16 cellular contexts compared by ENCODE assay signal in the genomic region with DNA sequence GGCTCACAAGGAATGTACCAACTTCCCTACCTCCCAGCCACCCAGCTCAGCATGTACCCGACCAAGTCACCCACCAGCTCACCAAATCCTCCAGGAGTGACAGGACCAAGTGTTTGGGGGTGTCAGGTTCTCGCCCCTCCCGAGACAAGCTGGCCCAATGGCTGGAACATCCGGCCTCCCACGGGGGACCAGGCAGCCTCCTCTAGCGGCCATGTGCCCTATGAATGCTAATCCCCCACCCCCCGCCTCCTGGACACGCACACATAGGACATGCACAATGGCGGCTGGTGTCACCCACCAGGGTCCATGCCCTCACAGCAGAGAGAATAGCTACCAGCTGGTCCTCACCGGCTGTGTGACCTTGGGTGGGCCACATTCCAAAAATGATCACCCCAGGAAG.
DNase-seq lines count a peak whose midpoint lies in the region; ATAC-seq, FAIRE-seq and TF ChIP-seq lines count a peak whose summit lies in the region.
"Had no signal": no experiment of that assay in that cellular context is flagged by ENCODE, and none has a peak within 500 bp of the region (broad histone marks: within the 10 kb centered on the region; RNA-seq: fewer than 3 reads in every experiment).

No MANE protein-coding gene starts in this region.

- DNase-seq in left ventricle myocardium inferior (no peak), Right ventricle myocardium inferior (ENCODE audit: missing footprints) (no peak), H1 (ENCODE audit: low read depth in 1 of 2, low spot score in 2 of 2) (no peak), posterior vena cava (ENCODE audit: low spot score) (peak; percentile 62), spleen (peak; percentile 59), COLO829 (ENCODE audit: low spot score) (no peak), sigmoid colon (no peak)
- DNase-seq in stimulated activated CD4-positive, alpha-beta T cell treated with anti-CD3 and anti-CD28 coated beads, Interleukin-12 subunit alpha, Interleukin-12 subunit beta, amount 100 ng/mL, for 4 hours = no peak
- DNase-seq: 8988T, AML-193, Calu3, DMS 273 treated with DMSO at 0.1 percent for 48 hours had no signal

- H3K27ac ChIP-seq in left ventricle myocardium inferior (replicated peaks) = peak overlapping the region; percentile 78
- H3K27ac ChIP-seq in H1 (ENCODE audit: low read depth, low read length) = no peak overlapping the region
- H3K27ac ChIP-seq in spleen = no peak overlapping the region
- H3K27ac ChIP-seq in sigmoid colon = no peak overlapping the region
- H3K27ac ChIP-seq: BLaER1, HL-60 had no signal

- H3K23ac ChIP-seq in H1 (ENCODE audit: insufficient read length) = no peak overlapping the region

- H3K79me1 ChIP-seq in H1 (ENCODE audit: low read depth, low read length) = no peaks in the 10 kb centered on the region

- no peak for TF ChIP-seq CTCF in left ventricle myocardium inferior (IDR thresholded peaks at IDR 0.05; ENCODE audit: borderline replicate concordance)
- TF ChIP-seq CTCF in H1 (IDR thresholded peaks at IDR 0.05; ENCODE audit: control extremely low read depth in 1 of 3, insufficient read depth in 1 of 3, low read depth in 1 of 3, low read length in 3 of 3) = no peak
- no peak for TF ChIP-seq CTCF in spleen (IDR thresholded peaks at IDR 0.05 in 8 of 11, conservative IDR thresholded peaks at IDR 0.05 in 3 of 11)
- no peak for TF ChIP-seq CTCF in sigmoid colon (IDR thresholded peaks at IDR 0.05)

- H2BK20ac ChIP-seq in H1 (ENCODE audit: low read length) = no peak overlapping the region

- H3K4me1 ChIP-seq in left ventricle myocardium inferior = peaks cover 35% of the 10 kb centered on the region
- peaks cover 0 to 4% (median 1%) of the 10 kb centered on the region in 4 experiments; a peak in 3 of 7 replicates for H3K4me1 ChIP-seq in H1 (replicated peaks in 1 of 4; ENCODE audit: control insufficient read depth in 3 of 4, insufficient read depth in 4 of 4, low read length in 3 of 4)
- no peaks in the 10 kb centered on the region for H3K4me1 ChIP-seq in spleen
- peaks cover 0 to 12% (median 7%) of the 10 kb centered on the region in 4 donors for H3K4me1 ChIP-seq in sigmoid colon

- intact Hi-C loops in left ventricle myocardium inferior (cut with micrococcal nuclease) = no loop called here
- intact Hi-C loops in Right ventricle myocardium inferior (cut with DNase I) = no loop called here
- intact Hi-C loops in posterior vena cava (cut with DNase I) = no loop called here
- intact Hi-C loops in spleen (cut with DNase I; ENCODE audit: low total_unique reads) = no loop called here
- intact Hi-C loops in sigmoid colon (cut with DNase I) = no loop called here

- no peaks in the 10 kb centered on the region for H4K20me1 ChIP-seq in H1 (replicated peaks in 1 of 2; ENCODE audit: control insufficient read depth in 1 of 2, insufficient read depth in 2 of 2, low read length in 2 of 2)
- H4K20me1 ChIP-seq: BLaER1 had no signal

- no peak overlapping the region for H3K4ac ChIP-seq in H1 (replicated peaks; ENCODE audit: insufficient read length, low read depth, low read length)

- H3K14ac ChIP-seq in H1 (ENCODE audit: insufficient read length) = no peak overlapping the region

- no peak overlapping the region for H3K4me2 ChIP-seq in H1 (ENCODE audit: insufficient read depth in 1 of 2, low read depth in 2 of 2, low read length in 2 of 2)
- H3K4me2 ChIP-seq: BLaER1 had no signal

- H3K18ac ChIP-seq in H1 (ENCODE audit: extremely low read depth, low read length) = no peak overlapping the region

- no peak for TF ChIP-seq EP300 in H1 (IDR thresholded peaks at IDR 0.05; ENCODE audit: borderline replicate concordance in 1 of 2, low read depth in 2 of 2, low read length in 2 of 2)
- no peak for TF ChIP-seq EP300 in sigmoid colon (IDR thresholded peaks at IDR 0.05)

- POLR2A ChIA-PET in H1 (lab: Charles Lee; ENCODE audit: partially characterized antibody) = no interaction called here

- no peak overlapping the region for H4K5ac ChIP-seq in H1 (ENCODE audit: insufficient read length, low read depth, low read length)

- H3K36me3 ChIP-seq in left ventricle myocardium inferior = no peaks in the 10 kb centered on the region
- H3K36me3 ChIP-seq in H1 (ENCODE audit: control insufficient read depth in 2 of 4, insufficient read depth in 4 of 4, low read length in 3 of 4) = no peaks in the 10 kb centered on the region
- no peaks in the 10 kb centered on the region for H3K36me3 ChIP-seq in spleen
- H3K36me3 ChIP-seq in sigmoid colon = no peaks in the 10 kb centered on the region
- H3K36me3 ChIP-seq: BLaER1 had no signal

- peaks cover 10% of the 10 kb centered on the region; the same call in 1 of the 2 replicates for H3K23me2 ChIP-seq in H1 (ENCODE audit: low read depth, low read length)

- TF ChIP-seq RAD21 in H1 (IDR thresholded peaks at IDR 0.05 in 1 of 2, conservative IDR thresholded peaks at IDR 0.05 in 1 of 2; ENCODE audit: low read depth in 2 of 2, low read length in 2 of 2) = no peak

- TF ChIP-seq POLR2A in H1 (IDR thresholded peaks at IDR 0.05; ENCODE audit: control extremely low read depth in 1 of 2, low read depth in 2 of 2, low read length in 2 of 2) = no peak
- TF ChIP-seq POLR2A in spleen (IDR thresholded peaks at IDR 0.05) = no peak
- no peak for TF ChIP-seq POLR2A in sigmoid colon (IDR thresholded peaks at IDR 0.05)

- no peak overlapping the region for H3K4me3 ChIP-seq in left ventricle myocardium inferior
- H3K4me3 ChIP-seq in H1 (ENCODE audit: extremely low read depth in 1 of 4, insufficient read depth in 2 of 4, low read depth in 3 of 4, low read length in 4 of 4) = no peak overlapping the region
- H3K4me3 ChIP-seq in spleen = no peak overlapping the region
- H3K4me3 ChIP-seq in sigmoid colon = no peak overlapping the region
- H3K4me3 ChIP-seq: BLaER1 had no signal

- no peaks in the 10 kb centered on the region for H3K9me3 ChIP-seq in left ventricle myocardium inferior (replicated peaks)
- H3K9me3 ChIP-seq in H1 (ENCODE audit: insufficient read depth in 2 of 2, low read depth in 1 of 2, low read length in 1 of 2) = no peaks in the 10 kb centered on the region
- H3K9me3 ChIP-seq in spleen = peaks cover 0 to 1% (median 0%) of the 10 kb centered on the region in 8 donors
- no peaks in the 10 kb centered on the region for H3K9me3 ChIP-seq in sigmoid colon
- H3K9me3 ChIP-seq: BLaER1 had no signal

- no peak overlapping the region for H2BK120ac ChIP-seq in H1 (replicated peaks; ENCODE audit: low read depth, low read length)

- no peak for ATAC-seq in Right ventricle myocardium inferior
- ATAC-seq: HCT116 had no signal

- H4K91ac ChIP-seq in H1 (replicated peaks; ENCODE audit: insufficient read length, low read length) = no peak overlapping the region

- no peak overlapping the region for H3K9ac ChIP-seq in H1 (replicated peaks in 1 of 4; ENCODE audit: extremely low read depth in 1 of 4, low read depth in 3 of 4, low read length in 3 of 4)
- H3K9ac ChIP-seq: BLaER1 had no signal

- no peaks in the 10 kb centered on the region for H3K79me2 ChIP-seq in H1 (ENCODE audit: control insufficient read depth in 1 of 2, insufficient read depth in 2 of 2, low read length in 2 of 2)

- H2AK5ac ChIP-seq in H1 (ENCODE audit: low read depth, low read length) = no peak overlapping the region

- no peak overlapping the region for H2AFZ ChIP-seq in H1 (ENCODE audit: low read length)

- H3K56ac ChIP-seq in H1 (replicated peaks; ENCODE audit: insufficient read length, low read depth, low read length) = no peak overlapping the region

- WGBS in H1 (ENCODE audit: extremely low coverage in 1 of 2, insufficient coverage in 1 of 2, insufficient read length in 1 of 2, insufficient replicate concordance in 2 of 2, low coverage in 1 of 2, low lambda C conversion rate in 2 of 2, missing lambda C conversion rate in 1 of 2), 2 experiments = 97% methylated on average over 10 of the region's 10 CpGs; no CpG with 5 or more reads in 1 of the 2 experiments
- WGBS in spleen, 5 donors = 79 to 96% (median 89%) methylated on average over 10 of the region's 10 CpGs
- WGBS in sigmoid colon, 2 donors = 88 to 89% methylated on average over 10 of the region's 10 CpGs

- H3K27me3 ChIP-seq in left ventricle myocardium inferior (ENCODE audit: low read depth) (no peaks in the 10 kb centered on the region), H1 (replicated peaks in 1 of 4; ENCODE audit: control insufficient read depth in 3 of 4, extremely low read depth in 1 of 4, insufficient read depth in 3 of 4, low read length in 3 of 4) (peaks cover 0 to 5% (median 0%) of the 10 kb centered on the region in 4 experiments; a peak in 1 of 7 replicates), spleen (replicated peaks in 1 of 7) (peaks cover 0 to 14% (median 0%) of the 10 kb centered on the region in 7 donors), sigmoid colon (no peaks in the 10 kb centered on the region)
- H3K27me3 ChIP-seq: BLaER1 had no signal

- peak overlapping the region; percentile 9; the same call in 1 of the 2 replicates for H4K8ac ChIP-seq in H1 (ENCODE audit: extremely low read depth, insufficient read depth, low read length)

- FAIRE-seq in H1 (lab: Jason Lieb, UNC) = no peak
- FAIRE-seq: H54 had no signal

- CTCF ChIA-PET in H1 (lab: Charles Lee; ENCODE audit: partially characterized antibody) = interaction anchor here (0.5 to 0.6 kb wide), 2 partner anchors 15 to 482 kb away, joined by 3 read pairs; no protein-coding TSS in a partner anchor

- H2BK15ac ChIP-seq in H1 (ENCODE audit: low read length) = no peak overlapping the region

- no peak overlapping the region for H2BK12ac ChIP-seq in H1 (ENCODE audit: low read depth, low read length)

- no peak overlapping the region for H2BK5ac ChIP-seq in H1 (ENCODE audit: low read depth, low read length)

TF ChIP-seq in H1, 55 proteins besides CTCF, POLR2A, EP300 and RAD21:
- TF ChIP-seq CBX8 (IDR thresholded peaks at IDR 0.05; ENCODE audit: borderline replicate concordance, low read depth, low read length) = no peak
- no peak for TF ChIP-seq CEBPB (IDR thresholded peaks at IDR 0.05; ENCODE audit: low read depth, low read length)
- TF ChIP-seq EZH2 (IDR thresholded peaks at IDR 0.05; ENCODE audit: low read depth, low read length, severe bottlenecking) = no peak
- no peak for TF ChIP-seq NRF1 (IDR thresholded peaks at IDR 0.05; ENCODE audit: low read depth, low read length)
- TF ChIP-seq ZNF274 (IDR thresholded peaks at IDR 0.05; ENCODE audit: borderline replicate concordance, extremely low read depth, low read length) = no peak
- TF ChIP-seq SIRT6 (IDR thresholded peaks at IDR 0.05; ENCODE audit: low read length) = no peak
- no peak for TF ChIP-seq EGR1 (IDR thresholded peaks at IDR 0.05; ENCODE audit: borderline replicate concordance, low read depth, low read length)

Comparison
In these comparisons a context has a peak if more than half of its experiments do, and no peak if none do; other contexts are left out.
1. DNase-seq: peak in posterior vena cava (single experiment) and spleen (single experiment); none in left ventricle myocardium inferior (single experiment), Right ventricle myocardium inferior (single experiment), H1 (0 of 2), COLO829 (single experiment), stimulated activated CD4-positive, alpha-beta T cell treated with anti-CD3 and anti-CD28 coated beads, Interleukin-12 subunit alpha, Interleukin-12 subunit beta, amount 100 ng/mL, for 4 hours (single experiment) and sigmoid colon (single experiment).